In the genomic region with DNA sequence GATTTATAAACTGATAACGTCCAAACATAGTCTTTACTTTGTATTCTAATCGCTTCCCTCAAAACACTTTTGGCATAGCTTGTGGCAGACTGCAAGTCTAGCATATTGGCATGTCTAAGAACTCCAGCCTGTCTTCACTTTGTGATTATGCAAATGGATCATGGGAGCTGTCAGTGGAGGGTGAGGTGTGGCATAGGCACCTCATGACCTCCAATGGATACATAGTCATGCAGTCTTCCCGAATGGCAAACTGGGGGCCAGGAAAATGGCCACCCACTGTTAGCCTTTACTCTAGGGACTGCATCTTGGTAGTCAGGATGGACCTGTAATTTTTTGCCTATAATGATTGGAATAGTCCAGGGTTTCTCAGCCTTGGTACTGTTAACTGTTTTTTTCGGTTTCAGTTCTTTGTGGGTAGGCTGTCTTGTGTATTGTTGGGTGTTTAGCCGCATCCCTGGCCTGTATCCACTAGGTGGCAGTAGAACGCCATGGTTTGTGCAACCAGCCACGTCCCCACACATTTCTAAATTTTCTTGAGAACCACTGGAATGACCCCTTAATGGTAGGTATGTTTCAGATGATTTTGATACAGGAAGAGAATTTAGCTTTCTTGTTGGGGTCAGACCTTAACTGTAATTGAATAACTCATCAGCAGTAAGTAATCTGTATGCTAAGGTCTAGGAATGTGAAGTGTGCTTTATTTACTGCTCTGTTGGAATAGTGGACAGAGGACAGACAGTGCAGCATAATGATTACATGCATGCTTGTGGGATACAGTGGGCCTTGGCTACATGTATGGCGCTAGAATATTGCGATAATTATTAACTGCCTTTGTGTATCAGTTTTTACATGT, we compare ENCODE assay signal across 8 cellular contexts. TPM values are rescaled to one million over a fixed set of nuclear protein-coding genes. Genes with fewer than 3 reads are reported as not detected.
DNase-seq lines count a peak whose midpoint lies in the region; ATAC-seq and TF ChIP-seq lines count a peak whose summit lies in the region.

No MANE protein-coding gene starts in this region.

- TF ChIP-seq POLR2A in heart left ventricle (IDR thresholded peaks at IDR 0.05) (no peak), vagina (IDR thresholded peaks at IDR 0.05) (no peak)

- H3K4me3 ChIP-seq in heart left ventricle (no peak overlapping the region), vagina (no peak overlapping the region)

- peaks cover 0 to 46% (median 14%) of the 10 kb centered on the region in 12 donors for H3K4me1 ChIP-seq in heart left ventricle
- peaks cover 6% of the 10 kb centered on the region for H3K4me1 ChIP-seq in vagina

- H3K27me3 Mint-ChIP-seq in activated naive CD8-positive, alpha-beta T cell treated with anti-CD3 and anti-CD28 coated beads, Interleukin-2, amount 50 U/mL, for 24 hours, result no peaks in the 10 kb centered on the region

- TF ChIP-seq CTCF in heart left ventricle (IDR thresholded peaks at IDR 0.05) (peak; percentile 84 to 96 (median 90)), vagina (IDR thresholded peaks at IDR 0.05) (peak; percentile 32 to 91 (median 90))

- peaks cover 9% of the 10 kb centered on the region; the same call in 1 of the 2 replicates for H3K36me3 ChIP-seq in KOPT-K1 (ENCODE audit: insufficient read depth, low read length)
- no peaks in the 10 kb centered on the region for H3K36me3 ChIP-seq in heart left ventricle
- H3K36me3 ChIP-seq in vagina, result no peaks in the 10 kb centered on the region

- H3K27ac ChIP-seq in KOPT-K1 (ENCODE audit: low read depth, low read length, poor library complexity, severe bottlenecking) (peak overlapping the region; percentile 31), heart left ventricle (peak overlapping the region in 11 of 12 donors; percentile 19 to 86 (median 62)), vagina (no peak overlapping the region)

- 33 to 37% (median 35%) methylated on average over 9 of the region's 9 CpGs for WGBS in heart left ventricle, 4 donors

- H3K4me1 Mint-ChIP-seq in activated naive CD8-positive, alpha-beta T cell treated with anti-CD3 and anti-CD28 coated beads, Interleukin-2, amount 50 U/mL, for 24 hours, result peaks cover 69% of the 10 kb centered on the region

- H3K9me3 ChIP-seq in KOPT-K1 (ENCODE audit: insufficient read depth, low read length, poor library complexity, severe bottlenecking) (no peaks in the 10 kb centered on the region), heart left ventricle (no peaks in the 10 kb centered on the region), vagina (no peaks in the 10 kb centered on the region)

- H3K4me3 Mint-ChIP-seq in activated naive CD8-positive, alpha-beta T cell treated with anti-CD3 and anti-CD28 coated beads, Interleukin-2, amount 50 U/mL, for 24 hours, result peak overlapping the region; percentile 47

- DNase-seq in GM03348 (ENCODE audit: low spot score) (peak; percentile 81), SW480 (ENCODE audit: low spot score) (peak; percentile 49), heart left ventricle (peak; percentile 60 to 75 (median 70)), pulmonary artery endothelial cell (ENCODE audit: low read depth, low spot score) (peak; percentile 30), vagina (ENCODE audit: extremely low spot score in 2 of 2) (no peak)
- DNase-seq in activated naive CD8-positive, alpha-beta T cell treated with anti-CD3 and anti-CD28 coated beads, Interleukin-2, amount 50 U/mL, for 24 hours, result peak; percentile 84

- peaks cover 3% of the 10 kb centered on the region for H3K9me3 Mint-ChIP-seq in activated naive CD8-positive, alpha-beta T cell treated with anti-CD3 and anti-CD28 coated beads, Interleukin-2, amount 50 U/mL, for 24 hours

- peaks cover 3% of the 10 kb centered on the region for H3K36me3 Mint-ChIP-seq in activated naive CD8-positive, alpha-beta T cell treated with anti-CD3 and anti-CD28 coated beads, Interleukin-2, amount 50 U/mL, for 24 hours (ENCODE audit: low read depth)

- H3K27me3 ChIP-seq in heart left ventricle (no peaks in the 10 kb centered on the region), vagina (no peaks in the 10 kb centered on the region)

- peak overlapping the region; percentile 92 for H3K27ac Mint-ChIP-seq in activated naive CD8-positive, alpha-beta T cell treated with anti-CD3 and anti-CD28 coated beads, Interleukin-2, amount 50 U/mL, for 24 hours

- intact Hi-C loops in heart left ventricle (cut with DNase I), result loop anchor here (1.0 to 10.0 kb wide), 15 partner anchors 53 to 690 kb away; a partner anchor contains a TSS
- intact Hi-C loops in vagina (cut with DNase I), result loop anchor here (10.0 kb wide), 1 partner anchor 57 kb away; no protein-coding TSS in a partner anchor

- ATAC-seq in GM21825 (IDR thresholded peaks at IDR 0.05; ENCODE audit: unreplicated experiment) (peak; percentile 83), heart left ventricle (peak; percentile 65 to 94 (median 88))
- peak; percentile 69 for ATAC-seq in activated naive CD8-positive, alpha-beta T cell treated with anti-CD3 and anti-CD28 coated beads, Interleukin-2, amount 50 U/mL, for 24 hours

RNA-seq across cellular contexts. Expression of a gene that starts 24.6 kb away (rescaled TPM):
- total RNA-seq in heart left ventricle, result 1 to 10 TPM in 1 of 9 donors, under 1 TPM in 3, not detected in 5; 0.33 to 2.1 (median 0.42) TPM
- polyA plus RNA-seq in heart left ventricle, result under 1 TPM; 0.18 to 0.19 TPM
- total RNA-seq in pulmonary artery endothelial cell, result not detected in 2 replicates
- 5.4 TPM for total RNA-seq in vagina

RNA-seq across cellular contexts. Expression of a gene that starts 50.7 kb away (rescaled TPM):
- total RNA-seq in heart left ventricle, result 1 to 10 TPM; 1.9 to 8.4 (median 4.1) TPM
- 1 to 10 TPM in 1 of 2 donors, under 1 TPM in 1; 0.75 to 2.9 TPM for polyA plus RNA-seq in heart left ventricle
- not detected in 2 replicates for total RNA-seq in pulmonary artery endothelial cell
- total RNA-seq in vagina, result 0.49 TPM

Comparison
In these comparisons a context has a peak if more than half of its experiments do, and no peak if none do; other contexts are left out.
1. DNase-seq: peak in GM03348 (single experiment), SW480 (single experiment), activated naive CD8-positive, alpha-beta T cell treated with anti-CD3 and anti-CD28 coated beads, Interleukin-2, amount 50 U/mL, for 24 hours (single experiment), heart left ventricle (5 of 5) and pulmonary artery endothelial cell (single experiment); none in vagina (0 of 2).
2. Peak in every context shown above with its lines, with median percentiles within 50 percentile points of each other: ATAC-seq.